ENCODE assay signal across 13 cellular contexts in genomic region chr2:16630463-16630862, GRCh38. TPM values are rescaled to one million over a fixed set of nuclear protein-coding genes. Genes with fewer than 3 reads are reported as not detected.
DNase-seq lines count a peak whose midpoint lies in the region; ATAC-seq, FAIRE-seq and TF ChIP-seq lines count a peak whose summit lies in the region.
"Had no signal": no experiment of that assay in that cellular context is flagged by ENCODE, and none has a peak within 500 bp of the region (broad histone marks: within the 10 kb centered on the region; RNA-seq: fewer than 3 reads in every experiment).

No MANE protein-coding gene starts in this region.

- no peaks in the 10 kb centered on the region for H3K36me3 ChIP-seq in SJCRH30
- H3K36me3 ChIP-seq: cardiac muscle cell had no signal

- peaks cover 91% of the 10 kb centered on the region for H3K4me1 ChIP-seq in SJCRH30

- peaks cover 7% of the 10 kb centered on the region for H3K4me1 Mint-ChIP-seq in stimulated activated naive CD8-positive, alpha-beta T cell treated with anti-CD3 and anti-CD28 coated beads, Interleukin-15, amount 100 ng/mL, for 72 hours
- H3K4me1 Mint-ChIP-seq: activated T-helper 17 cell treated with anti-CD3 and anti-CD28 coated beads, Interleukin-2, amount 50 U/mL, for 72 hours had no signal

- H3K4me3 Mint-ChIP-seq in stimulated activated naive CD8-positive, alpha-beta T cell treated with anti-CD3 and anti-CD28 coated beads, Interleukin-15, amount 100 ng/mL, for 72 hours = no peak overlapping the region
- H3K4me3 Mint-ChIP-seq: activated T-helper 17 cell treated with anti-CD3 and anti-CD28 coated beads, Interleukin-2, amount 50 U/mL, for 72 hours had no signal

- no peak for DNase-seq in GM12891 (ENCODE audit: insufficient read length, low spot score)
- no peak for DNase-seq in SJCRH30
- peak; percentile 55 for DNase-seq in pons (ENCODE audit: low spot score)
- DNase-seq in stimulated activated naive CD8-positive, alpha-beta T cell treated with anti-CD3 and anti-CD28 coated beads, Interleukin-15, amount 100 ng/mL, for 72 hours = no peak
- DNase-seq in NCI-H2107 (lab: John Stamatoyannopoulos, UW) = no peak
- DNase-seq in stimulated activated CD8-positive, alpha-beta memory T cell treated with anti-CD3 and anti-CD28 coated beads, Interleukin-4, amount 100 ng/mL, for 48 hours = no peak
- DNase-seq in activated CD8-positive, alpha-beta memory T cell treated with anti-CD3 and anti-CD28 coated beads, Interleukin-2, amount 50 U/mL, for 48 hours = no peak
- DNase-seq: activated CD4-positive, CD25-positive, alpha-beta regulatory T cell had no signal

- no peaks in the 10 kb centered on the region for H3K27me3 ChIP-seq in SJCRH30
- H3K27me3 ChIP-seq: cardiac muscle cell had no signal

- H3K27me3 Mint-ChIP-seq in stimulated activated naive CD8-positive, alpha-beta T cell treated with anti-CD3 and anti-CD28 coated beads, Interleukin-15, amount 100 ng/mL, for 72 hours = peaks cover 63% of the 10 kb centered on the region

- H3K4me3 ChIP-seq in SJCRH30 = no peak overlapping the region
- H3K4me3 ChIP-seq: cardiac muscle cell had no signal

- ATAC-seq in HG03159 (IDR thresholded peaks at IDR 0.05; ENCODE audit: unreplicated experiment) = peak; percentile 56
- no peak for ATAC-seq in stimulated activated naive CD8-positive, alpha-beta T cell treated with anti-CD3 and anti-CD28 coated beads, Interleukin-15, amount 100 ng/mL, for 72 hours
- ATAC-seq: activated T-helper 17 cell treated with anti-CD3 and anti-CD28 coated beads, Interleukin-2, amount 50 U/mL, for 72 hours; Right ventricle myocardium inferior; sciatic nerve had no signal

- no peaks in the 10 kb centered on the region for H3K9me3 ChIP-seq in SJCRH30 (replicated peaks)

- H3K27ac Mint-ChIP-seq in stimulated activated naive CD8-positive, alpha-beta T cell treated with anti-CD3 and anti-CD28 coated beads, Interleukin-15, amount 100 ng/mL, for 72 hours = no peak overlapping the region
- H3K27ac Mint-ChIP-seq: activated T-helper 17 cell treated with anti-CD3 and anti-CD28 coated beads, Interleukin-2, amount 50 U/mL, for 72 hours had no signal

- TF ChIP-seq POLR2A in GM12891 (IDR thresholded peaks at IDR 0.05; ENCODE audit: low read depth, low read length) = no peak

- H3K27ac ChIP-seq in SJCRH30 = peak overlapping the region; percentile 82
- H3K27ac ChIP-seq: cardiac muscle cell had no signal

- H3K9me3 Mint-ChIP-seq in stimulated activated naive CD8-positive, alpha-beta T cell treated with anti-CD3 and anti-CD28 coated beads, Interleukin-15, amount 100 ng/mL, for 72 hours = no peaks in the 10 kb centered on the region
- H3K9me3 Mint-ChIP-seq: activated T-helper 17 cell treated with anti-CD3 and anti-CD28 coated beads, Interleukin-2, amount 50 U/mL, for 72 hours had no signal

- no peak for FAIRE-seq in GM12891 (lab: Jason Lieb, UNC)

TF ChIP-seq in GM12891, 5 proteins besides CTCF, POLR2A, EP300 and RAD21:
- TF ChIP-seq POU2F2 (IDR thresholded peaks at IDR 0.05; ENCODE audit: low read depth, low read length) (no peak), POLR2AphosphoS5 (IDR thresholded peaks at IDR 0.05; ENCODE audit: low read depth, low read length) (no peak), TAF1 (IDR thresholded peaks at IDR 0.05; ENCODE audit: low read depth, low read length) (no peak), PAX5 (IDR thresholded peaks at IDR 0.05; ENCODE audit: insufficient read depth, low read length, severe bottlenecking) (no peak), SPI1 (IDR thresholded peaks at IDR 0.05; ENCODE audit: low read depth, low read length) (peak; percentile 78)

RNA-seq across cellular contexts. Expression of gene CYRIA, which starts 35.2 kb away (rescaled TPM):
- 0.15 TPM for polyA plus RNA-seq in GM12891 (2012; ENCODE audit: low read depth, missing spikeins)
- total RNA-seq in SJCRH30 (2014; rRNA removed; shearing (Covaris generic)) = 18.3 and 22.2 TPM in 2 replicates
